Comparison of ENCODE assay signal across 8 cellular contexts in the genomic region with DNA sequence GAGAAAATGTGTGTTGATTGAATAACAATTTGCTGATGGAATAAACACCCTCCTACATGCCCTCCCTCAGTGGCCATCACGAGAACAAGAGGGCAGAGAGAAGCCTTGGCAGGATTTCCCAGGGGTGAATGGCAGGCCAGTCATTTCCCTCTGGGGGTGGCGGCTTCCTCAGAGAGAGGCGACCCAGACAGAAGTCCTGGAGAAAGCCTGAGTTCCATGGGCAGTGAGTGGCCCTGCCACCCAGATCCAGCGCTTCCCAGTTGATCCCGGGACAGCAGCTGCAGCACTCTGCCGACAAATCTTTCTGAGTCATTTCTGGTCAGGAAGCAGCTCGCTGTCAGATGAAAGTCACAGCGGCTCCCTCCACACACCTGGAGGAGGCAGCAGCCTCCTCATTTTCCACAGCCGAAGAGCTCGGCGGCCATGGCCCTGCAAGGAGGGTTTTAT.
DNase-seq lines count a peak whose midpoint lies in the region; ATAC-seq, FAIRE-seq and TF ChIP-seq lines count a peak whose summit lies in the region.

No MANE protein-coding gene starts in this region.

- BruUV-seq in PC-9 (replicated peaks; lab: Mats Ljungman, UMichigan), result no TSS peak
- no TSS peak for BruUV-seq in endothelial cell of umbilical vein (replicated peaks; lab: Mats Ljungman, UMichigan)

- H2AFZ ChIP-seq in PC-9 (no peak overlapping the region), endothelial cell of umbilical vein (ENCODE audit: low read depth, low read length) (peak overlapping the region; percentile 6)

- no peaks in the 10 kb centered on the region for H3K9me1 ChIP-seq in endothelial cell of umbilical vein (replicated peaks; ENCODE audit: control insufficient read depth, extremely low read depth, insufficient read depth, low read length)

- H3K79me2 ChIP-seq in PC-9 (ENCODE audit: low read depth), result no peaks in the 10 kb centered on the region
- H3K79me2 ChIP-seq in endothelial cell of umbilical vein (ENCODE audit: control insufficient read depth, insufficient read depth, low read length), result no peaks in the 10 kb centered on the region

- H3K4me2 ChIP-seq in PC-9 (peak overlapping the region; percentile 48), endothelial cell of umbilical vein (ENCODE audit: insufficient read depth, low read length) (peak overlapping the region; percentile 27)

- no peak for TF ChIP-seq POLR2A in endothelial cell of umbilical vein (IDR thresholded peaks at IDR 0.05; ENCODE audit: low read depth, low read length)

- dilution Hi-C loops in endothelial cell of umbilical vein (cut with MboI; ENCODE audit: extremely low pct_ligation_motif_present, low sequenced_read_pairs), result no loop called here

- H4K20me1 ChIP-seq in PC-9 (ENCODE audit: insufficient read depth) (no peaks in the 10 kb centered on the region), endothelial cell of umbilical vein (replicated peaks; ENCODE audit: control insufficient read depth, extremely low read depth, insufficient read depth, low read length) (no peaks in the 10 kb centered on the region)

- H3K27me3 ChIP-seq in PC-9 (ENCODE audit: insufficient read depth, low read depth) (no peaks in the 10 kb centered on the region), endothelial cell of umbilical vein (ENCODE audit: control insufficient read depth in 2 of 2, insufficient read depth in 2 of 2, low read length in 2 of 2) (no peaks in the 10 kb centered on the region), pancreas (no peaks in the 10 kb centered on the region)

- H3K27ac ChIP-seq in PC-9, result no peak overlapping the region
- H3K27ac ChIP-seq in endothelial cell of umbilical vein (ENCODE audit: insufficient read depth, low read depth, low read length), result peak overlapping the region; percentile 88
- H3K27ac ChIP-seq in pancreas, result peak overlapping the region in 2 of 4 donors; percentile 34 to 55

- no peaks in the 10 kb centered on the region for H3K9me2 ChIP-seq in PC-9 (ENCODE audit: insufficient read depth)

- no peak for TF ChIP-seq CTCF in PC-9 (conservative IDR thresholded peaks at IDR 0.05)
- peak; percentile 7 to 13 for TF ChIP-seq CTCF in endothelial cell of umbilical vein (IDR thresholded peaks at IDR 0.05; ENCODE audit: extremely low read depth in 1 of 2, insufficient read depth in 1 of 2, low read depth in 1 of 2, low read length in 2 of 2)
- TF ChIP-seq CTCF in pancreas (IDR thresholded peaks at IDR 0.05), result no peak

- CTCF ChIA-PET in PC-9 (lab: Charles Lee), result interaction anchor here (0.6 kb wide), 1 partner anchor 976 kb away, joined by 4 read pairs; no protein-coding TSS in a partner anchor
- CTCF ChIA-PET in endothelial cell of umbilical vein (lab: Charles Lee), result interaction anchor here (0.8 to 2.1 kb wide), 15 partner anchors 10 to 361 kb away, joined by 3 to 8 read pairs (median 5); partner anchors contain the start of gene NCOR2

- peak overlapping the region; percentile 50 for H3K9ac ChIP-seq in endothelial cell of umbilical vein (replicated peaks; ENCODE audit: extremely low read depth, insufficient read depth, low read length)

- H3F3A ChIP-seq in PC-9 (ENCODE audit: insufficient read depth, low read depth), result peaks cover 37% of the 10 kb centered on the region; the same call in 1 of the 2 replicates

- intact Hi-C loops in PC-9 (cut with micrococcal nuclease; ENCODE audit: unreplicated experiment), result no loop called here
- intact Hi-C loops in endothelial cell of umbilical vein (cut with micrococcal nuclease), result loop anchor here (1.0 to 2.0 kb wide), 5 partner anchors 13 to 222 kb away; no protein-coding TSS in a partner anchor
- intact Hi-C loops in pancreas (cut with DNase I), result no loop called here

- H3K9me3 ChIP-seq in PC-9 (ENCODE audit: insufficient read depth, low read depth), result peaks cover 4% of the 10 kb centered on the region; the same call in 1 of the 2 replicates
- peaks cover 3% of the 10 kb centered on the region for H3K9me3 ChIP-seq in endothelial cell of umbilical vein (replicated peaks; ENCODE audit: control insufficient read depth, insufficient read depth, low read length)
- H3K9me3 ChIP-seq in pancreas, result no peaks in the 10 kb centered on the region

- FAIRE-seq in endothelial cell of umbilical vein (lab: Jason Lieb, UNC) (peak; percentile 95), pancreas (lab: Jason Lieb, UNC) (no peak)

- H3K36me3 ChIP-seq in PC-9 (ENCODE audit: low read depth) (no peaks in the 10 kb centered on the region), endothelial cell of umbilical vein (ENCODE audit: control insufficient read depth in 2 of 2, extremely low read depth in 1 of 2, insufficient read depth in 2 of 2, low read length in 2 of 2) (no peaks in the 10 kb centered on the region), pancreas (no peaks in the 10 kb centered on the region)

- DNase-seq in EH (ENCODE audit: low read depth) (peak; percentile 69), PC-9 (peak in 1 of 2 experiments; percentile 52), endothelial cell of umbilical vein (ENCODE audit: low read depth, low spot score) (peak; percentile 87), pancreas (no peak), retina (no peak), COR-L47 (lab: John Stamatoyannopoulos, UW) (no peak)
- DNase-seq in effector CD4-positive, alpha-beta T cell, result no peak

- 29 to 65% methylated on average over 11 of the region's 11 CpGs for WGBS in pancreas, 2 donors

- POLR2A ChIA-PET in PC-9 (lab: Charles Lee; ENCODE audit: unreplicated experiment), result interaction anchor here (0.6 kb wide), 1 partner anchor 347 kb away, joined by 4 read pairs; no protein-coding TSS in a partner anchor
- POLR2A ChIA-PET in endothelial cell of umbilical vein (lab: Charles Lee), result interaction anchor here (0.6 to 1.2 kb wide), 3 partner anchors 46 to 217 kb away, joined by 3 to 4 read pairs (median 3); no protein-coding TSS in a partner anchor

- ATAC-seq in pancreas (peak in 3 of 4 donors; percentile 14 to 42 (median 28)), GM19397 (IDR thresholded peaks at IDR 0.05; ENCODE audit: unreplicated experiment) (no peak)

- H3K4me1 ChIP-seq in PC-9 (replicated peaks; ENCODE audit: insufficient read depth), result peaks cover 18% of the 10 kb centered on the region; the same call in 1 of the 2 replicates
- H3K4me1 ChIP-seq in endothelial cell of umbilical vein (ENCODE audit: control insufficient read depth, extremely low read depth, insufficient read depth, low read length), result peaks cover 42% of the 10 kb centered on the region
- peaks cover 0 to 4% (median 0%) of the 10 kb centered on the region in 3 donors for H3K4me1 ChIP-seq in pancreas

- H3K4me3 ChIP-seq in PC-9 (no peak overlapping the region), endothelial cell of umbilical vein (replicated peaks in 1 of 3; ENCODE audit: insufficient read depth in 1 of 3, low read depth in 1 of 3, low read length in 3 of 3) (no peak overlapping the region), pancreas (no peak overlapping the region)

TF ChIP-seq in endothelial cell of umbilical vein, 7 proteins besides CTCF, POLR2A, EP300 and RAD21:
- TF ChIP-seq EZH2 (IDR thresholded peaks at IDR 0.05; ENCODE audit: borderline replicate concordance, low read depth, low read length, severe bottlenecking), result no peak
- peak; percentile 85 for TF ChIP-seq FOS (IDR thresholded peaks at IDR 0.05; ENCODE audit: borderline replicate concordance, insufficient read depth, low read length)
- no peak for TF ChIP-seq MYC (IDR thresholded peaks at IDR 0.05; ENCODE audit: low read depth, low read length)
- TF ChIP-seq GATA2 (IDR thresholded peaks at IDR 0.05; ENCODE audit: insufficient read depth, insufficient read length, low read depth, low read length), result peak; percentile 45
- peak; percentile 62 for TF ChIP-seq JUN (IDR thresholded peaks at IDR 0.05; ENCODE audit: borderline replicate concordance, insufficient read depth, insufficient read length, low read depth)
- no peak for TF ChIP-seq MAX (IDR thresholded peaks at IDR 0.05; ENCODE audit: insufficient read depth, insufficient read length)
- peak; percentile 86 for TF ChIP-seq POLR2AphosphoS5 (IDR thresholded peaks at IDR 0.05; ENCODE audit: insufficient read depth, low read depth, low read length)

Comparison
In these comparisons a context has a peak if more than half of its experiments do, and no peak if none do; other contexts are left out.
1. DNase-seq: peak in EH (single experiment) and endothelial cell of umbilical vein (single experiment); none in pancreas (0 of 6), retina (single experiment), COR-L47 (single experiment) and effector CD4-positive, alpha-beta T cell (single experiment).
2. CTCF ChIP-seq: peak in endothelial cell of umbilical vein (2 of 2); none in PC-9 (single experiment) and pancreas (0 of 4).